In genomic region chr12:89015419-89015818, GRCh38 we compare ENCODE assay signal across 1 cellular context.
TF ChIP-seq lines count a peak whose summit lies in the region.

No MANE protein-coding gene starts in this region.

TF ChIP-seq in K562, 482 proteins besides CTCF, POLR2A, EP300 and RAD21 (continued from another document):
- TF ChIP-seq ZHX1 (conservative IDR thresholded peaks at IDR 0.05; ENCODE audit: low read length) (no peak), RBM15 (IDR thresholded peaks at IDR 0.05; ENCODE audit: insufficient read depth, low read length) (no peak), TCF3 (CRISPR knock-in tag; IDR thresholded peaks at IDR 0.05) (no peak), CAMTA2 (CRISPR knock-in tag; conservative IDR thresholded peaks at IDR 0.05) (no peak), RFX5 (IDR thresholded peaks at IDR 0.05; ENCODE audit: low read depth, low read length) (no peak), ZNF766 (CRISPR knock-in tag; conservative IDR thresholded peaks at IDR 0.05) (no peak), RCOR1 (IDR thresholded peaks at IDR 0.05; ENCODE audit: borderline replicate concordance in 1 of 2, low read depth in 2 of 2, low read length in 2 of 2) (no peak), ETV6 (IDR thresholded peaks at IDR 0.05; ENCODE audit: borderline replicate concordance in 1 of 2, low read depth in 2 of 2, low read length in 1 of 2) (no peak), ETV6 (CRISPR knock-in tag; IDR thresholded peaks at IDR 0.05; ENCODE audit: borderline replicate concordance) (no peak), ZSCAN29 (IDR thresholded peaks at IDR 0.05) (no peak), DDX20 (tag; IDR thresholded peaks at IDR 0.05; ENCODE audit: low read depth) (no peak), FOXA3 (CRISPR knock-in tag; conservative IDR thresholded peaks at IDR 0.05 in 1 of 2, IDR thresholded peaks at IDR 0.05 in 1 of 2) (no peak), MAFG (tag; conservative IDR thresholded peaks at IDR 0.05) (peak; percentile 53; the same call in 1 of the 2 replicates), BRF1 (IDR thresholded peaks at IDR 0.05; ENCODE audit: borderline replicate concordance, extremely low read depth, insufficient read length) (no peak), ZNF316 (IDR thresholded peaks at IDR 0.05) (peak; percentile 48), C11orf30 (IDR thresholded peaks at IDR 0.05; ENCODE audit: low read depth) (peak; percentile 27; the same call in 1 of the 2 replicates), ERF (CRISPR knock-in tag; IDR thresholded peaks at IDR 0.05) (no peak)
